1 cellular context compared by ENCODE assay signal in genomic region chr16:88809068-88809675, GRCh38.
A peak's percentile ranks its signal among the peaks of the same experiment; 100 is the strongest.
TF ChIP-seq lines count a peak whose summit lies in the region.

No MANE protein-coding gene starts in this region.

TF ChIP-seq in HEK293, 187 proteins besides CTCF, POLR2A, EP300 and RAD21 (continued from another document and continues in another):
- no peak for TF ChIP-seq ZNF324 (tag by site-specific recombination; IDR thresholded peaks at IDR 0.05)
- 0 out of 2 replicates have a peak, but pooled peaks have one; percentile 34 for TF ChIP-seq ZBTB7A (tag by site-specific recombination; IDR thresholded peaks at IDR 0.05; ENCODE audit: low read depth)
- no peak for TF ChIP-seq RBAK (tag by site-specific recombination; IDR thresholded peaks at IDR 0.05)
- no peak for TF ChIP-seq ZNF776 (tag by site-specific recombination; IDR thresholded peaks at IDR 0.05; ENCODE audit: borderline replicate concordance)
- no peak for TF ChIP-seq ZNF501 (tag by site-specific recombination; IDR thresholded peaks at IDR 0.05)
- TF ChIP-seq ZNF391 (tag by site-specific recombination; IDR thresholded peaks at IDR 0.05; ENCODE audit: borderline replicate concordance, low read depth) = 0 out of 2 replicates have a peak, but pooled peaks have one; percentile 23
- no peak for TF ChIP-seq ZBTB17 (tag by site-specific recombination; IDR thresholded peaks at IDR 0.05)
- TF ChIP-seq ZNF785 (tag by site-specific recombination; IDR thresholded peaks at IDR 0.05) = no peak
- no peak for TF ChIP-seq ZNF423 (tag by site-specific recombination; IDR thresholded peaks at IDR 0.05)
- no peak for TF ChIP-seq PRDM1 (tag by site-specific recombination; IDR thresholded peaks at IDR 0.05)
- no peak for TF ChIP-seq ZNF169 (tag by site-specific recombination; IDR thresholded peaks at IDR 0.05)
- TF ChIP-seq ZNF529 (tag by site-specific recombination; IDR thresholded peaks at IDR 0.05; ENCODE audit: insufficient replicate concordance) = no peak
- TF ChIP-seq ZNF629 (tag by site-specific recombination; IDR thresholded peaks at IDR 0.05) = peak; percentile 14
- peak; percentile 45 for TF ChIP-seq ZBTB8A (tag by site-specific recombination; IDR thresholded peaks at IDR 0.05)
- no peak for TF ChIP-seq PBX3 (CRISPR knock-in tag; IDR thresholded peaks at IDR 0.05)
- no peak for TF ChIP-seq ZSCAN5A (tag by site-specific recombination; IDR thresholded peaks at IDR 0.05)
- TF ChIP-seq OSR2 (tag by site-specific recombination; IDR thresholded peaks at IDR 0.05) = peak; percentile 20; the same call in 1 of the 2 replicates
- no peak for TF ChIP-seq KLF9 (tag by site-specific recombination; IDR thresholded peaks at IDR 0.05; ENCODE audit: low read depth)
- no peak for TF ChIP-seq ZNF112 (tag by site-specific recombination; IDR thresholded peaks at IDR 0.05)
- TF ChIP-seq ZSCAN23 (tag by site-specific recombination; IDR thresholded peaks at IDR 0.05) = no peak
- TF ChIP-seq FEZF1 (tag by site-specific recombination; IDR thresholded peaks at IDR 0.05) = peak; percentile 78
- 0 out of 2 replicates have a peak, but pooled peaks have one; percentile 8 for TF ChIP-seq ZNF623 (tag by site-specific recombination; IDR thresholded peaks at IDR 0.05)
- TF ChIP-seq ZIC2 (tag by site-specific recombination; IDR thresholded peaks at IDR 0.05) = peak; percentile 89
- TF ChIP-seq ZNF596 (tag by site-specific recombination; IDR thresholded peaks at IDR 0.05) = 0 out of 2 replicates have a peak, but pooled peaks have one; percentile 10
- TF ChIP-seq ZBTB44 (tag by site-specific recombination; IDR thresholded peaks at IDR 0.05) = peak; percentile 94
- TF ChIP-seq ZNF394 (tag by site-specific recombination; IDR thresholded peaks at IDR 0.05; ENCODE audit: borderline replicate concordance) = no peak
- no peak; the same call in 1 of the 2 replicates for TF ChIP-seq ZBTB20 (tag by site-specific recombination; IDR thresholded peaks at IDR 0.05)
- no peak for TF ChIP-seq ZNF768 (tag by site-specific recombination; IDR thresholded peaks at IDR 0.05)
- no peak for TF ChIP-seq ZNF114 (tag by site-specific recombination; IDR thresholded peaks at IDR 0.05)
- TF ChIP-seq ZBTB11 (tag by site-specific recombination; conservative IDR thresholded peaks at IDR 0.05; ENCODE audit: low read depth) = 0 out of 2 replicates have a peak, but pooled peaks have one; percentile 8
- no peak for TF ChIP-seq KLF8 (tag by site-specific recombination; IDR thresholded peaks at IDR 0.05)
- TF ChIP-seq HOXD13 (CRISPR knock-in tag; IDR thresholded peaks at IDR 0.05; ENCODE audit: borderline replicate concordance) = no peak
- TF ChIP-seq ZNF600 (tag by site-specific recombination; IDR thresholded peaks at IDR 0.05) = peak; percentile 81; the same call in 1 of the 2 replicates
- TF ChIP-seq ZFP3 (tag by site-specific recombination; IDR thresholded peaks at IDR 0.05; ENCODE audit: low read depth) = no peak
- peak; percentile 16; the same call in 1 of the 2 replicates for TF ChIP-seq BCL11B (tag by site-specific recombination; IDR thresholded peaks at IDR 0.05; ENCODE audit: low read depth)
- no peak for TF ChIP-seq ZBTB49 (tag by site-specific recombination; IDR thresholded peaks at IDR 0.05; ENCODE audit: low read depth)
- no peak for TF ChIP-seq ZNF585B (tag by site-specific recombination; IDR thresholded peaks at IDR 0.05)
- no peak for TF ChIP-seq ZNF48 (tag by site-specific recombination; IDR thresholded peaks at IDR 0.05)
- TF ChIP-seq ZNF121 (tag by site-specific recombination; IDR thresholded peaks at IDR 0.05) = no peak
- peak; percentile 22 for TF ChIP-seq WT1 (tag by site-specific recombination; IDR thresholded peaks at IDR 0.05)
- no peak for TF ChIP-seq ZNF555 (tag by site-specific recombination; conservative IDR thresholded peaks at IDR 0.05)
- no peak for TF ChIP-seq ZNF544 (tag by site-specific recombination; IDR thresholded peaks at IDR 0.05)
- no peak for TF ChIP-seq ZNF140 (tag by site-specific recombination; IDR thresholded peaks at IDR 0.05)
- TF ChIP-seq ZNF692 (tag by site-specific recombination; IDR thresholded peaks at IDR 0.05) = peak; percentile 98
- TF ChIP-seq ZNF366 (tag by site-specific recombination; conservative IDR thresholded peaks at IDR 0.05) = no peak
- no peak for TF ChIP-seq REPIN1 (tag by site-specific recombination; IDR thresholded peaks at IDR 0.05; ENCODE audit: low read depth)
- TF ChIP-seq ZSCAN30 (tag by site-specific recombination; IDR thresholded peaks at IDR 0.05) = peak; percentile 45; the same call in 1 of the 2 replicates
- TF ChIP-seq INSM2 (tag by site-specific recombination; IDR thresholded peaks at IDR 0.05) = peak; percentile 80; the same call in 1 of the 2 replicates
- TF ChIP-seq PRDM6 (tag by site-specific recombination; IDR thresholded peaks at IDR 0.05) = no peak
